ENCODE assay signal across 1 cellular context in genomic region chr10:103829838-103830465, GRCh38.
TF ChIP-seq lines count a peak whose summit lies in the region.

No MANE protein-coding gene starts in this region.

TF ChIP-seq in HepG2, 621 proteins besides CTCF, POLR2A, EP300 and RAD21 (continued from another document):
- no peak for TF ChIP-seq PBX2 (CRISPR knock-in tag; IDR thresholded peaks at IDR 0.05)
- TF ChIP-seq PRMT3 (CRISPR knock-in tag; IDR thresholded peaks at IDR 0.05; ENCODE audit: borderline replicate concordance, low read depth), result no peak
